ENCODE assay signal across 19 cellular contexts in genomic region chr6:6842301-6842700, GRCh38.
DNase-seq lines count a peak whose midpoint lies in the region; ATAC-seq and TF ChIP-seq lines count a peak whose summit lies in the region.
"Had no signal": no experiment of that assay in that cellular context is flagged by ENCODE, and none has a peak within 500 bp of the region (broad histone marks: within the 10 kb centered on the region; RNA-seq: fewer than 3 reads in every experiment).

No MANE protein-coding gene starts in this region.

- no peaks in the 10 kb centered on the region for H3K36me3 Mint-ChIP-seq in central memory CD8-positive, alpha-beta T cell (ENCODE audit: insufficient read depth)
- H3K36me3 Mint-ChIP-seq: CD8-positive, alpha-beta T cell had no signal

- H3K4me1 Mint-ChIP-seq in central memory CD8-positive, alpha-beta T cell = peaks cover 6% of the 10 kb centered on the region

- H3K4me1 ChIP-seq in A673 (ENCODE audit: insufficient read depth, low read length, poor library complexity, severe bottlenecking) = peaks cover 31% of the 10 kb centered on the region
- H3K4me1 ChIP-seq in PC-3 (ENCODE audit: insufficient read depth, low read length) = peaks cover 29% of the 10 kb centered on the region
- no peaks in the 10 kb centered on the region for H3K4me1 ChIP-seq in Karpas-422 (ENCODE audit: low read length)
- H3K4me1 ChIP-seq: Peyer's patch had no signal

- H2AFZ ChIP-seq in PC-3 (ENCODE audit: low read length) (no peak overlapping the region), Karpas-422 (ENCODE audit: low read length) (no peak overlapping the region)

- peak overlapping the region; percentile 39 for H3K27ac Mint-ChIP-seq in central memory CD8-positive, alpha-beta T cell (ENCODE audit: low read depth)
- H3K27ac Mint-ChIP-seq: CD8-positive, alpha-beta T cell; H9; HFFc6 had no signal

- H3K27me3 ChIP-seq in A673 (replicated peaks; ENCODE audit: insufficient read depth, low read depth, low read length, poor library complexity) = no peaks in the 10 kb centered on the region
- H3K27me3 ChIP-seq in PC-3 (ENCODE audit: low read length) = no peaks in the 10 kb centered on the region
- no peaks in the 10 kb centered on the region for H3K27me3 ChIP-seq in Karpas-422 (ENCODE audit: low read length)
- H3K27me3 ChIP-seq: Peyer's patch had no signal

- H3K79me2 ChIP-seq in PC-3 (ENCODE audit: low read length) (no peaks in the 10 kb centered on the region), Karpas-422 (ENCODE audit: low read length) (no peaks in the 10 kb centered on the region)

- H3K4me3 ChIP-seq in A673 (ENCODE audit: low read depth, low read length, poor library complexity, severe bottlenecking) (no peak overlapping the region), PC-3 (ENCODE audit: low read length) (no peak overlapping the region), Karpas-422 (ENCODE audit: low read length) (no peak overlapping the region)
- H3K4me3 ChIP-seq: Peyer's patch had no signal

- CTCF ChIA-PET in A673 (lab: Charles Lee) = no interaction called here
- CTCF ChIA-PET in PC-3 (lab: Charles Lee) = no interaction called here

- H4K20me1 ChIP-seq in PC-3 (ENCODE audit: low read length) = no peaks in the 10 kb centered on the region
- H4K20me1 ChIP-seq in Karpas-422 (ENCODE audit: insufficient read depth, low read depth, low read length) = no peaks in the 10 kb centered on the region

- H3F3A ChIP-seq in PC-3 (ENCODE audit: low read length, unreplicated experiment) = no peaks in the 10 kb centered on the region

- H3K9ac ChIP-seq in PC-3 (ENCODE audit: low read length) (no peak overlapping the region), Karpas-422 (ENCODE audit: low read length) (no peak overlapping the region)

- intact Hi-C loops in A673 (cut with micrococcal nuclease; ENCODE audit: unreplicated experiment) = no loop called here
- intact Hi-C loops in PC-3 (cut with micrococcal nuclease) = loop anchor here (2.0 kb wide), 1 partner anchor 32 kb away; no protein-coding TSS in a partner anchor

- POLR2A ChIA-PET in A673 (lab: Charles Lee; ENCODE audit: low non-redundant PET) (no interaction called here), PC-3 (lab: Charles Lee; ENCODE audit: unreplicated experiment) (no interaction called here)

- DNase-seq in A673 (ENCODE audit: low spot score) (no peak), PC-3 (no peak), islet precursor cell (peak; percentile 66), HPDE6-E6E7 (ENCODE audit: extremely low spot score) (no peak), Karpas-422 (no peak), occipital lobe (lab: John Stamatoyannopoulos, UW) (no peak)
- DNase-seq in central memory CD8-positive, alpha-beta T cell (ENCODE audit: low spot score in 2 of 2) = no peak
- DNase-seq in stimulated activated CD4-positive, alpha-beta T cell treated with anti-CD3 and anti-CD28 coated beads, Interleukin-2, amount 100 ng/mL, for 24 hours = no peak
- DNase-seq: 8988T; C1 segment of cervical spinal cord; Calu3; CD8-positive, alpha-beta T cell; DMS153; H9; KG1; NCI-H2081 had no signal

- no peaks in the 10 kb centered on the region for H3K9me2 ChIP-seq in PC-3 (replicated peaks; ENCODE audit: low read length)
- no peaks in the 10 kb centered on the region for H3K9me2 ChIP-seq in Karpas-422 (replicated peaks; ENCODE audit: insufficient read depth, low read length)

- no peak for TF ChIP-seq CTCF in A673 (conservative IDR thresholded peaks at IDR 0.05; ENCODE audit: low read depth, low read length)
- TF ChIP-seq CTCF in PC-3 (conservative IDR thresholded peaks at IDR 0.05; ENCODE audit: low read depth, low read length) = no peak

- no peak overlapping the region for H3K4me2 ChIP-seq in PC-3 (ENCODE audit: low read length)
- no peak overlapping the region for H3K4me2 ChIP-seq in Karpas-422 (ENCODE audit: low read depth, low read length, poor library complexity, severe bottlenecking)

- no peak for ATAC-seq in PC-3
- no peak for ATAC-seq in central memory CD8-positive, alpha-beta T cell (replicated peaks; ENCODE audit: extremely low read depth, poor library complexity, severe bottlenecking)
- ATAC-seq: CD8-positive, alpha-beta T cell; Right ventricle myocardium inferior had no signal

- no peak overlapping the region for H3K4me3 Mint-ChIP-seq in central memory CD8-positive, alpha-beta T cell
- H3K4me3 Mint-ChIP-seq: CD8-positive, alpha-beta T cell; H9; HFFc6 had no signal

- H3K27me3 Mint-ChIP-seq in central memory CD8-positive, alpha-beta T cell = peaks cover 58% of the 10 kb centered on the region

- BruUV-seq in A673 (replicated peaks; lab: Mats Ljungman, UMichigan) (no TSS peak), PC-3 (replicated peaks; lab: Mats Ljungman, UMichigan) (no TSS peak)

- H3K27ac ChIP-seq in A673 (ENCODE audit: low read depth, low read length, poor library complexity, severe bottlenecking) = peak overlapping the region; percentile 47
- H3K27ac ChIP-seq in PC-3 (ENCODE audit: low read length) = peak overlapping the region; percentile 75
- no peak overlapping the region for H3K27ac ChIP-seq in Karpas-422 (ENCODE audit: low read length)
- H3K27ac ChIP-seq: Peyer's patch had no signal

- H3K9me3 ChIP-seq in A673 (ENCODE audit: low read depth, low read length, poor library complexity, severe bottlenecking) = peaks cover 14% of the 10 kb centered on the region
- H3K9me3 ChIP-seq in PC-3 (ENCODE audit: low read length) = no peaks in the 10 kb centered on the region
- H3K9me3 ChIP-seq in Karpas-422 (ENCODE audit: low read length) = no peaks in the 10 kb centered on the region
- H3K9me3 ChIP-seq: Peyer's patch had no signal

- H3K9me3 Mint-ChIP-seq in central memory CD8-positive, alpha-beta T cell = peaks cover 10% of the 10 kb centered on the region

- H3K36me3 ChIP-seq in A673 (ENCODE audit: insufficient read depth, low read length, poor library complexity, severe bottlenecking) (no peaks in the 10 kb centered on the region), PC-3 (ENCODE audit: low read depth, low read length) (no peaks in the 10 kb centered on the region), Karpas-422 (ENCODE audit: insufficient read depth, low read length) (no peaks in the 10 kb centered on the region)
- H3K36me3 ChIP-seq: Peyer's patch had no signal
